In genomic region chr1:229509576-229509975, GRCh38 we compare ENCODE assay signal across 1 cellular context.
TF ChIP-seq lines count a peak whose summit lies in the region.

No MANE protein-coding gene starts in this region.

TF ChIP-seq in H1, 55 proteins besides CTCF, POLR2A, EP300 and RAD21:
- no peak for TF ChIP-seq TBP (IDR thresholded peaks at IDR 0.05; ENCODE audit: low read depth, low read length)
- TF ChIP-seq JUN (IDR thresholded peaks at IDR 0.05; ENCODE audit: low read depth, low read length) = no peak
- no peak for TF ChIP-seq POLR2AphosphoS5 (IDR thresholded peaks at IDR 0.05; ENCODE audit: low read depth, low read length)
- no peak for TF ChIP-seq MAFK (IDR thresholded peaks at IDR 0.05; ENCODE audit: low read depth, low read length)
- no peak for TF ChIP-seq E2F6 (IDR thresholded peaks at IDR 0.05)
- no peak for TF ChIP-seq ZNF274 (IDR thresholded peaks at IDR 0.05; ENCODE audit: borderline replicate concordance, extremely low read depth, low read length)
- TF ChIP-seq RXRA (IDR thresholded peaks at IDR 0.05; ENCODE audit: insufficient read depth, low read depth, low read length) = no peak
- no peak for TF ChIP-seq SUZ12 (IDR thresholded peaks at IDR 0.05; ENCODE audit: low read length)
- no peak for TF ChIP-seq SRF (IDR thresholded peaks at IDR 0.05; ENCODE audit: low read depth, low read length)
- TF ChIP-seq ATF3 (IDR thresholded peaks at IDR 0.05; ENCODE audit: insufficient read depth, low read depth, low read length) = no peak
- TF ChIP-seq PHF8 (conservative IDR thresholded peaks at IDR 0.05; ENCODE audit: low read depth, low read length) = no peak
